In genomic region chr1:34985063-34985770, GRCh38 we compare ENCODE assay signal across 8 cellular contexts. TPM values are rescaled to one million over a fixed set of nuclear protein-coding genes. Genes with fewer than 3 reads are reported as not detected.
DNase-seq lines count a peak whose midpoint lies in the region; ATAC-seq and TF ChIP-seq lines count a peak whose summit lies in the region.

Gene TMEM35B, minus strand, starts transcription at chr1:34985347. Its CDS starts 42 bp downstream, at chr1:34985305.

- H3K4me1 ChIP-seq in left lung, result peaks cover 16 to 32% of the 10 kb centered on the region in 2 donors

- H3K27ac Mint-ChIP-seq in activated CD4-positive, alpha-beta T cell treated with anti-CD3 and anti-CD28 coated beads, Interleukin-2, amount 10 ng/mL, durations not matched to agents 7 days and 5 days, result peak within 1 kb of the TSS; percentile 97

- H3K4me1 Mint-ChIP-seq in activated CD4-positive, alpha-beta T cell treated with anti-CD3 and anti-CD28 coated beads, Interleukin-2, amount 10 ng/mL, durations not matched to agents 7 days and 5 days, result peaks cover 35% of the 10 kb centered on the region

- CTCF ChIA-PET in activated CD4-positive, alpha-beta T cell treated with anti-CD3 and anti-CD28 coated beads, Interleukin-2, amount 10 ng/mL, durations not matched to agents 7 days and 5 days (lab: Charles Lee), result interaction anchor here (0.7 to 2.8 kb wide), 10 partner anchors 10 to 201 kb away, joined by 3 to 8 read pairs (median 3); partner anchors contain the start of gene SMIM12

- H3K9me3 ChIP-seq in left lung, result no peaks in the 10 kb centered on the region

- H3K9me3 Mint-ChIP-seq in activated CD4-positive, alpha-beta T cell treated with anti-CD3 and anti-CD28 coated beads, Interleukin-2, amount 10 ng/mL, durations not matched to agents 7 days and 5 days, result no peaks in the 10 kb centered on the region

- no peak for TF ChIP-seq CTCF in left lung (IDR thresholded peaks at IDR 0.05)

- peak within 1 kb of the TSS; percentile 76 to 93 for H3K4me3 ChIP-seq in left lung

- POLR2A ChIA-PET in activated CD4-positive, alpha-beta T cell treated with anti-CD3 and anti-CD28 coated beads, Interleukin-2, amount 10 ng/mL, durations not matched to agents 7 days and 5 days (lab: Charles Lee), result interaction anchor here (0.6 kb wide), 2 partner anchors 200 to 283 kb away, joined by 3 read pairs; partner anchors contain the start of gene ZMYM4

- H3K36me3 Mint-ChIP-seq in activated CD4-positive, alpha-beta T cell treated with anti-CD3 and anti-CD28 coated beads, Interleukin-2, amount 10 ng/mL, durations not matched to agents 7 days and 5 days (ENCODE audit: low read depth), result peaks cover 26% of the 10 kb centered on the region

- H3K36me3 ChIP-seq in left lung, result peaks cover 0 to 18% of the 10 kb centered on the region in 2 donors

- intact Hi-C loops in left lung (cut with DNase I), result no loop called here

- peak within 1 kb of the TSS; percentile 92 to 93 for H3K27ac ChIP-seq in left lung

- no peaks in the 10 kb centered on the region for H3K27me3 Mint-ChIP-seq in activated CD4-positive, alpha-beta T cell treated with anti-CD3 and anti-CD28 coated beads, Interleukin-2, amount 10 ng/mL, durations not matched to agents 7 days and 5 days

- no peaks in the 10 kb centered on the region for H3K27me3 ChIP-seq in left lung

- H3K4me3 Mint-ChIP-seq in activated CD4-positive, alpha-beta T cell treated with anti-CD3 and anti-CD28 coated beads, Interleukin-2, amount 10 ng/mL, durations not matched to agents 7 days and 5 days, result peak within 1 kb of the TSS; percentile 96

- DNase-seq in DMS153 treated with DMSO at 0.1 percent for 48 hours (lab: John Stamatoyannopoulos, UW; ENCODE audit: unreplicated experiment), result peak; percentile 26
- DNase-seq in DMS153 (lab: John Stamatoyannopoulos, UW), result no peak
- peak; percentile 66 to 80 for DNase-seq in NCI-H2081 (lab: John Stamatoyannopoulos, UW)
- peak; percentile 86 for DNase-seq in activated CD4-positive, alpha-beta T cell treated with anti-CD3 and anti-CD28 coated beads, Interleukin-2, amount 10 ng/mL, durations not matched to agents 7 days and 5 days
- peak; percentile 31 for DNase-seq in dedifferentiated amniotic fluid mesenchymal stem cell (ENCODE audit: extremely low spot score)
- DNase-seq in left lung, result peak; percentile 81 to 95
- DNase-seq in stimulated activated CD4-positive, alpha-beta T cell treated with anti-CD3 and anti-CD28 coated beads, Interleukin-2, amount 100 ng/mL, for 4 hours (ENCODE audit: low read depth), result peak; percentile 66

- peak; percentile 80 for ATAC-seq in HG02642 (IDR thresholded peaks at IDR 0.05; ENCODE audit: poor library complexity, unreplicated experiment)
- peak; percentile 95 for ATAC-seq in left lung

RNA-seq across cellular contexts. Expression of gene TMEM35B, which starts in this region (rescaled TPM):
- 10 to 100 TPM; 34.5 to 35.9 TPM for total RNA-seq in activated CD4-positive, alpha-beta T cell treated with anti-CD3 and anti-CD28 coated beads, Interleukin-2, amount 10 ng/mL, durations not matched to agents 7 days and 5 days
- total RNA-seq in left lung, result 10 to 100 TPM; 35.2 to 43.1 TPM
